26 cellular contexts compared by ENCODE assay signal in genomic region chr1:60535713-60536112, GRCh38.
"Had no signal": no experiment of that assay in that cellular context is flagged by ENCODE, and none has a peak within 500 bp of the region (broad histone marks: within the 10 kb centered on the region; RNA-seq: fewer than 3 reads in every experiment).

No MANE protein-coding gene starts in this region.

- H3K27me3 ChIP-seq: brain microvascular endothelial cell had no signal

- ATAC-seq: activated CD8-positive, alpha-beta memory T cell treated with anti-CD3 and anti-CD28 coated beads, Interleukin-2, amount 10 ng/mL, durations not matched to agents 7 days and 5 days; T-helper 17 cell had no signal

- H3K27ac ChIP-seq: brain microvascular endothelial cell had no signal

- DNase-seq: activated B cell treated with CpG ODN at 0.5 μM for 24 hours; activated CD4-positive, alpha-beta T cell treated with anti-CD3 and anti-CD28 coated beads for 1 hour; activated CD4-positive, alpha-beta T cell treated with anti-CD3 and anti-CD28 coated beads, Interleukin-2, amount 10 ng/mL, durations not matched to agents 24 days and 14 days; activated CD4-positive, alpha-beta T cell treated with anti-CD3 and anti-CD28 coated beads, Interleukin-2, amount 50 U/mL, for 48 hours; activated CD8-positive, alpha-beta memory T cell treated with anti-CD3 and anti-CD28 coated beads, Interleukin-2, amount 10 ng/mL, durations not matched to agents 7 days and 5 days; activated effector memory CD4-positive, alpha-beta T cell treated with anti-CD3 and anti-CD28 coated beads, Interleukin-2, amount 50 U/mL, for 16 hours; activated naive CD4-positive, alpha-beta T cell treated with Interleukin-2 at 50 U/mL for 16 hours; activated naive CD8-positive, alpha-beta T cell treated with anti-CD3 and anti-CD28 coated beads for 36 hours; activated T-cell treated with anti-CD3 and anti-CD28 coated beads, Interleukin-2, amount 50 U/mL, for 24 hours; brain microvascular endothelial cell; cerebellar nuclear complex; MM.1S; NCI-H1092 treated with DMSO at 0.1 percent for 48 hours; NCI-H1417 treated with DMSO at 0.1 percent for 48 hours; NCI-H1694; NCI-H2029; NCI-H2107; NCI-H345; NCI-H510A; NCI-H526 treated with DMSO at 0.1 percent for 48 hours; NCI-H82; SIG-M5; T-helper 17 cell; T-helper 9 cell had no signal

- FAIRE-seq: colon, TTC549 had no signal

- H3K36me3 ChIP-seq: brain microvascular endothelial cell had no signal
